In genomic region chr15:81939604-81940440, GRCh38 we compare ENCODE assay signal across 8 cellular contexts.
DNase-seq lines count a peak whose midpoint lies in the region; ATAC-seq, FAIRE-seq and TF ChIP-seq lines count a peak whose summit lies in the region.

No MANE protein-coding gene starts in this region.

- ATAC-seq in natural killer cell (no peak), HG03175 (IDR thresholded peaks at IDR 0.05; ENCODE audit: unreplicated experiment) (no peak)
- ATAC-seq in natural killer cell treated with Interleukin-12 subunit alpha and Interleukin-12 subunit beta and Interleukin-15 and Interleukin-18, amount 100 ng/mL, for 72 hours: no peak

- peaks cover 6% of the 10 kb centered on the region for H3K4me1 ChIP-seq in neural progenitor cell

- no peaks in the 10 kb centered on the region for H3K79me2 ChIP-seq in neural progenitor cell (ENCODE audit: low read depth)

- no peaks in the 10 kb centered on the region for H3K36me3 Mint-ChIP-seq in natural killer cell
- no peaks in the 10 kb centered on the region for H3K36me3 Mint-ChIP-seq in natural killer cell treated with Interleukin-12 subunit alpha and Interleukin-12 subunit beta and Interleukin-15 and Interleukin-18, amount 100 ng/mL, for 72 hours
- no peaks in the 10 kb centered on the region for H3K36me3 Mint-ChIP-seq in neural progenitor cell

- H3K27ac Mint-ChIP-seq in natural killer cell: no peak overlapping the region
- no peak overlapping the region for H3K27ac Mint-ChIP-seq in natural killer cell treated with Interleukin-12 subunit alpha and Interleukin-12 subunit beta and Interleukin-15 and Interleukin-18, amount 100 ng/mL, for 72 hours
- H3K27ac Mint-ChIP-seq in neural progenitor cell: no peak overlapping the region

- TF ChIP-seq CTCF in natural killer cell (IDR thresholded peaks at IDR 0.05) (peak; percentile 54), bronchial epithelial cell (IDR thresholded peaks at IDR 0.05; ENCODE audit: insufficient read depth, low read length, severe bottlenecking) (peak; percentile 46), neural progenitor cell (IDR thresholded peaks at IDR 0.05) (peak; percentile 93)

- H3K4me3 ChIP-seq in bronchial epithelial cell (ENCODE audit: low read depth, low read length): no peak overlapping the region
- H3K4me3 ChIP-seq in neural progenitor cell: no peak overlapping the region

- H3K27me3 ChIP-seq in bronchial epithelial cell (ENCODE audit: control insufficient read depth, insufficient read depth, low read length): no peaks in the 10 kb centered on the region
- no peaks in the 10 kb centered on the region for H3K27me3 ChIP-seq in neural progenitor cell

- H2AFZ ChIP-seq in neural progenitor cell (replicated peaks): no peak overlapping the region

- no peak for FAIRE-seq in bronchial epithelial cell (lab: Jason Lieb, UNC)

- H3K4me3 Mint-ChIP-seq in natural killer cell: no peak overlapping the region
- H3K4me3 Mint-ChIP-seq in natural killer cell treated with Interleukin-12 subunit alpha and Interleukin-12 subunit beta and Interleukin-15 and Interleukin-18, amount 100 ng/mL, for 72 hours: no peak overlapping the region
- no peak overlapping the region for H3K4me3 Mint-ChIP-seq in neural progenitor cell

- H4K20me1 ChIP-seq in neural progenitor cell (ENCODE audit: low read depth): no peaks in the 10 kb centered on the region

- no peaks in the 10 kb centered on the region for H3K9me3 ChIP-seq in neural progenitor cell (ENCODE audit: low read depth)

- H3K4me2 ChIP-seq in neural progenitor cell: no peak overlapping the region

- no peaks in the 10 kb centered on the region for H3K4me1 Mint-ChIP-seq in natural killer cell
- H3K4me1 Mint-ChIP-seq in natural killer cell treated with Interleukin-12 subunit alpha and Interleukin-12 subunit beta and Interleukin-15 and Interleukin-18, amount 100 ng/mL, for 72 hours (ENCODE audit: low read depth in 2 of 2): no peaks in the 10 kb centered on the region
- H3K4me1 Mint-ChIP-seq in neural progenitor cell: peaks cover 7% of the 10 kb centered on the region

- H3K27me3 Mint-ChIP-seq in natural killer cell (ENCODE audit: low read depth in 2 of 2) (peaks cover 11 to 12% of the 10 kb centered on the region in 2 donors), neural progenitor cell (ENCODE audit: insufficient read depth, low read depth) (no peaks in the 10 kb centered on the region)
- peaks cover 8 to 19% of the 10 kb centered on the region in 2 donors for H3K27me3 Mint-ChIP-seq in natural killer cell treated with Interleukin-12 subunit alpha and Interleukin-12 subunit beta and Interleukin-15 and Interleukin-18, amount 100 ng/mL, for 72 hours

- intact Hi-C loops in natural killer cell (cut with micrococcal nuclease): no loop called here

- H3K27ac ChIP-seq in neural progenitor cell (no peak overlapping the region), caudate nucleus (ENCODE audit: low read depth, low read length) (no peak overlapping the region)

- H3K9ac ChIP-seq in neural progenitor cell: no peak overlapping the region

- H3K36me3 ChIP-seq in bronchial epithelial cell (ENCODE audit: control insufficient read depth, insufficient read depth, low read length) (no peaks in the 10 kb centered on the region), neural progenitor cell (no peaks in the 10 kb centered on the region)

- H3F3A ChIP-seq in neural progenitor cell (ENCODE audit: low read depth): no peaks in the 10 kb centered on the region

- no peak for DNase-seq in natural killer cell
- DNase-seq in natural killer cell treated with Interleukin-12 subunit alpha and Interleukin-12 subunit beta and Interleukin-15 and Interleukin-18, amount 100 ng/mL, for 72 hours (ENCODE audit: low spot score): no peak
- peak; percentile 43 for DNase-seq in NCI-H1694 (lab: John Stamatoyannopoulos, UW)
- DNase-seq in bronchial epithelial cell (ENCODE audit: low read depth): peak; percentile 57
- peak; percentile 60 for DNase-seq in neural progenitor cell (ENCODE audit: low spot score)
- no peak for DNase-seq in ureter (ENCODE audit: low spot score)
- no peak for DNase-seq in caudate nucleus (lab: John Stamatoyannopoulos, UW)

- peaks cover 0 to 5% of the 10 kb centered on the region in 2 donors for H3K9me3 Mint-ChIP-seq in natural killer cell
- H3K9me3 Mint-ChIP-seq in natural killer cell treated with Interleukin-12 subunit alpha and Interleukin-12 subunit beta and Interleukin-15 and Interleukin-18, amount 100 ng/mL, for 72 hours: no peaks in the 10 kb centered on the region
- peaks cover 5% of the 10 kb centered on the region for H3K9me3 Mint-ChIP-seq in neural progenitor cell

Comparison
In these comparisons a context has a peak if more than half of its experiments do, and no peak if none do; other contexts are left out.
1. DNase-seq: peak in NCI-H1694 (single experiment), bronchial epithelial cell (single experiment) and neural progenitor cell (single experiment); none in natural killer cell (single experiment), natural killer cell treated with Interleukin-12 subunit alpha and Interleukin-12 subunit beta and Interleukin-15 and Interleukin-18, amount 100 ng/mL, for 72 hours (single experiment), ureter (single experiment) and caudate nucleus (0 of 61).
2. Peak in every context shown above with its lines, with median percentiles within 50 percentile points of each other: CTCF ChIP-seq.